In genomic region chr17:1607971-1608320, GRCh38 we compare ENCODE assay signal across 10 cellular contexts. TPM values are rescaled to one million over a fixed set of nuclear protein-coding genes. Genes with fewer than 3 reads are reported as not detected.
A peak's percentile ranks its signal among the peaks of the same experiment; 100 is the strongest.
DNase-seq lines count a peak whose midpoint lies in the region; ATAC-seq and TF ChIP-seq lines count a peak whose summit lies in the region.
"Had no signal": no experiment of that assay in that cellular context is flagged by ENCODE, and none has a peak within 500 bp of the region (broad histone marks: within the 10 kb centered on the region; RNA-seq: fewer than 3 reads in every experiment).

No MANE protein-coding gene starts in this region.

- H3K9me3 ChIP-seq in lower lobe of right lung: no peaks in the 10 kb centered on the region
- H3K9me3 ChIP-seq in ascending aorta: no peaks in the 10 kb centered on the region

- H3K4me3 ChIP-seq in lower lobe of right lung (no peak overlapping the region), ascending aorta (no peak overlapping the region), foreskin fibroblast (ENCODE audit: low read depth in 1 of 2, low read length in 2 of 2) (no peak overlapping the region)

- CTCF ChIA-PET in activated CD8-positive, alpha-beta T cell treated with anti-CD3 and anti-CD28 coated beads, Interleukin-2, amount 10 ng/mL, durations not matched to agents 7 days and 5 days (lab: Charles Lee): interaction anchor here (1.3 to 2.1 kb wide), 3 partner anchors 12 to 34 kb away, joined by 3 to 10 read pairs (median 6); no protein-coding TSS in a partner anchor

- peaks cover 24% of the 10 kb centered on the region for H3K36me3 ChIP-seq in lower lobe of right lung
- no peaks in the 10 kb centered on the region for H3K36me3 ChIP-seq in ascending aorta

- peak; percentile 27 for ATAC-seq in activated CD8-positive, alpha-beta T cell treated with anti-CD3 and anti-CD28 coated beads, Interleukin-2, amount 10 ng/mL, durations not matched to agents 7 days and 5 days
- ATAC-seq in lower lobe of right lung (no peak), GM18907 (IDR thresholded peaks at IDR 0.05; ENCODE audit: unreplicated experiment) (no peak)

- H3K36me3 Mint-ChIP-seq in activated naive CD4-positive, alpha-beta T cell treated with anti-CD3 and anti-CD28 coated beads, Interleukin-2, amount 50 U/mL, for 24 hours: no peaks in the 10 kb centered on the region
- no peaks in the 10 kb centered on the region for H3K36me3 Mint-ChIP-seq in activated CD8-positive, alpha-beta T cell treated with anti-CD3 and anti-CD28 coated beads, Interleukin-2, amount 10 ng/mL, durations not matched to agents 7 days and 5 days (ENCODE audit: low read depth)

- H3K4me3 Mint-ChIP-seq in activated naive CD4-positive, alpha-beta T cell treated with anti-CD3 and anti-CD28 coated beads, Interleukin-2, amount 50 U/mL, for 24 hours: no peak overlapping the region
- no peak overlapping the region for H3K4me3 Mint-ChIP-seq in activated CD8-positive, alpha-beta T cell treated with anti-CD3 and anti-CD28 coated beads, Interleukin-2, amount 10 ng/mL, durations not matched to agents 7 days and 5 days
- H3K4me3 Mint-ChIP-seq: nephron had no signal

- no peaks in the 10 kb centered on the region for H3K27me3 ChIP-seq in lower lobe of right lung (ENCODE audit: low read depth)
- H3K27me3 ChIP-seq in ascending aorta: no peaks in the 10 kb centered on the region

- DNase-seq in activated naive CD4-positive, alpha-beta T cell treated with anti-CD3 and anti-CD28 coated beads, Interleukin-2, amount 50 U/mL, for 16 hours: no peak
- no peak for DNase-seq in activated CD8-positive, alpha-beta T cell treated with anti-CD3 and anti-CD28 coated beads, Interleukin-2, amount 10 ng/mL, durations not matched to agents 7 days and 5 days
- no peak for DNase-seq in lower lobe of right lung
- no peak for DNase-seq in ascending aorta (ENCODE audit: low spot score in 2 of 2)
- DNase-seq in foreskin fibroblast: no peak
- DNase-seq: NCI-H1105 had no signal

- no peaks in the 10 kb centered on the region for H3K27me3 Mint-ChIP-seq in activated naive CD4-positive, alpha-beta T cell treated with anti-CD3 and anti-CD28 coated beads, Interleukin-2, amount 50 U/mL, for 24 hours
- H3K27me3 Mint-ChIP-seq in activated CD8-positive, alpha-beta T cell treated with anti-CD3 and anti-CD28 coated beads, Interleukin-2, amount 10 ng/mL, durations not matched to agents 7 days and 5 days (ENCODE audit: low read depth): no peaks in the 10 kb centered on the region

- POLR2A ChIA-PET in activated CD8-positive, alpha-beta T cell treated with anti-CD3 and anti-CD28 coated beads, Interleukin-2, amount 10 ng/mL, durations not matched to agents 7 days and 5 days (lab: Charles Lee): interaction anchor here (1.0 kb wide), 1 partner anchor 20 kb away, joined by 3 read pairs; the partner anchor contains the start of gene SLC43A2

- H3K27ac ChIP-seq in lower lobe of right lung (peak overlapping the region; percentile 76), temporal lobe (ENCODE audit: low read depth, low read length) (peak overlapping the region; percentile 36), ascending aorta (peak overlapping the region in 1 of 2 donors; percentile 37)

- H3K4me1 Mint-ChIP-seq in activated naive CD4-positive, alpha-beta T cell treated with anti-CD3 and anti-CD28 coated beads, Interleukin-2, amount 50 U/mL, for 24 hours: peaks cover 18% of the 10 kb centered on the region
- peaks cover 12% of the 10 kb centered on the region for H3K4me1 Mint-ChIP-seq in activated CD8-positive, alpha-beta T cell treated with anti-CD3 and anti-CD28 coated beads, Interleukin-2, amount 10 ng/mL, durations not matched to agents 7 days and 5 days (ENCODE audit: low read depth)
- H3K4me1 Mint-ChIP-seq: nephron had no signal

- H3K4me1 ChIP-seq in lower lobe of right lung (peaks cover 43% of the 10 kb centered on the region), ascending aorta (no peaks in the 10 kb centered on the region)

- no peaks in the 10 kb centered on the region for H3K9me3 Mint-ChIP-seq in activated naive CD4-positive, alpha-beta T cell treated with anti-CD3 and anti-CD28 coated beads, Interleukin-2, amount 50 U/mL, for 24 hours
- H3K9me3 Mint-ChIP-seq in activated CD8-positive, alpha-beta T cell treated with anti-CD3 and anti-CD28 coated beads, Interleukin-2, amount 10 ng/mL, durations not matched to agents 7 days and 5 days (ENCODE audit: insufficient read depth): no peaks in the 10 kb centered on the region
- H3K9me3 Mint-ChIP-seq: nephron had no signal

- intact Hi-C loops in lower lobe of right lung (cut with DNase I) (no loop called here), ascending aorta (cut with DNase I) (no loop called here)

- H3K27ac Mint-ChIP-seq in activated naive CD4-positive, alpha-beta T cell treated with anti-CD3 and anti-CD28 coated beads, Interleukin-2, amount 50 U/mL, for 24 hours: peak overlapping the region; percentile 59
- H3K27ac Mint-ChIP-seq in activated CD8-positive, alpha-beta T cell treated with anti-CD3 and anti-CD28 coated beads, Interleukin-2, amount 10 ng/mL, durations not matched to agents 7 days and 5 days: no peak overlapping the region
- H3K27ac Mint-ChIP-seq: nephron had no signal

- no peak for TF ChIP-seq CTCF in lower lobe of right lung (IDR thresholded peaks at IDR 0.05)
- no peak for TF ChIP-seq CTCF in ascending aorta (IDR thresholded peaks at IDR 0.05)
- no peak for TF ChIP-seq CTCF in foreskin fibroblast (IDR thresholded peaks at IDR 0.05; ENCODE audit: low read depth, low read length)

RNA-seq across cellular contexts. Expression of gene SLC43A2, which starts 20.7 kb away (rescaled TPM):
- under 1 TPM; 0.55 to 0.68 TPM for total RNA-seq in activated CD8-positive, alpha-beta T cell treated with anti-CD3 and anti-CD28 coated beads, Interleukin-2, amount 10 ng/mL, durations not matched to agents 7 days and 5 days
- total RNA-seq in lower lobe of right lung: 44.6 TPM
- total RNA-seq in temporal lobe: 11.8 TPM
- total RNA-seq in ascending aorta: 27.6 TPM

RNA-seq across cellular contexts. Expression of gene SCARF1, which starts 37.6 kb away (rescaled TPM):
- total RNA-seq in activated CD8-positive, alpha-beta T cell treated with anti-CD3 and anti-CD28 coated beads, Interleukin-2, amount 10 ng/mL, durations not matched to agents 7 days and 5 days: 1 to 10 TPM; 4.5 to 5.3 TPM
- total RNA-seq in lower lobe of right lung: 37.4 TPM
- 2.5 TPM for total RNA-seq in temporal lobe
- 295 TPM for total RNA-seq in ascending aorta

RNA-seq across cellular contexts. Expression of gene RILP, which starts 41.7 kb away (rescaled TPM):
- total RNA-seq in activated CD8-positive, alpha-beta T cell treated with anti-CD3 and anti-CD28 coated beads, Interleukin-2, amount 10 ng/mL, durations not matched to agents 7 days and 5 days: 1 to 10 TPM; 6.2 to 6.5 TPM
- total RNA-seq in lower lobe of right lung (41.5 TPM), temporal lobe (2.2 TPM), ascending aorta (103 TPM)

RNA-seq across cellular contexts. Expression of gene PITPNA, which starts 45.4 kb away (rescaled TPM):
- total RNA-seq in activated CD8-positive, alpha-beta T cell treated with anti-CD3 and anti-CD28 coated beads, Interleukin-2, amount 10 ng/mL, durations not matched to agents 7 days and 5 days: 10 to 100 TPM; 44.6 to 47.3 TPM
- total RNA-seq in lower lobe of right lung: 71.3 TPM
- 21.6 TPM for total RNA-seq in temporal lobe
- 15.9 TPM for total RNA-seq in ascending aorta
